ENCODE assay signal across 8 cellular contexts in genomic region chr13:39616087-39616694, GRCh38. TPM values are rescaled to one million over a fixed set of nuclear protein-coding genes. Genes with fewer than 3 reads are reported as not detected.
DNase-seq lines count a peak whose midpoint lies in the region; ATAC-seq and TF ChIP-seq lines count a peak whose summit lies in the region.

No MANE protein-coding gene starts in this region.

- no peak overlapping the region for H3K4me3 Mint-ChIP-seq in activated CD8-positive, alpha-beta T cell treated with anti-CD3 and anti-CD28 coated beads, Interleukin-2, amount 10 ng/mL, durations not matched to agents 7 days and 5 days

- H3K27me3 ChIP-seq in foreskin keratinocyte = no peaks in the 10 kb centered on the region

- no peaks in the 10 kb centered on the region for H3K4me1 Mint-ChIP-seq in activated CD8-positive, alpha-beta T cell treated with anti-CD3 and anti-CD28 coated beads, Interleukin-2, amount 10 ng/mL, durations not matched to agents 7 days and 5 days (ENCODE audit: low read depth)

- CTCF ChIA-PET in activated CD8-positive, alpha-beta T cell treated with anti-CD3 and anti-CD28 coated beads, Interleukin-2, amount 10 ng/mL, durations not matched to agents 7 days and 5 days (lab: Charles Lee) = interaction anchor here (0.5 to 1.5 kb wide), 30 partner anchors 9 to 1436 kb away, joined by 3 to 18 read pairs (median 3); partner anchors contain the start of gene PROSER1

- POLR2A ChIA-PET in activated CD8-positive, alpha-beta T cell treated with anti-CD3 and anti-CD28 coated beads, Interleukin-2, amount 10 ng/mL, durations not matched to agents 7 days and 5 days (lab: Charles Lee) = interaction anchor here (1.0 to 1.1 kb wide), 2 partner anchors 29 to 579 kb away, joined by 3 to 4 read pairs; no protein-coding TSS in a partner anchor

- no peaks in the 10 kb centered on the region for H3K9me3 Mint-ChIP-seq in activated CD8-positive, alpha-beta T cell treated with anti-CD3 and anti-CD28 coated beads, Interleukin-2, amount 10 ng/mL, durations not matched to agents 7 days and 5 days (ENCODE audit: insufficient read depth)

- H3K27ac ChIP-seq in foreskin keratinocyte = no peak overlapping the region

- DNase-seq in AG08395 (ENCODE audit: low spot score) = peak; percentile 82
- DNase-seq in GM13976 (ENCODE audit: low spot score) = peak; percentile 70
- peak; percentile 73 for DNase-seq in NCI-H69 (lab: John Stamatoyannopoulos, UW)
- DNase-seq in activated CD8-positive, alpha-beta T cell treated with anti-CD3 and anti-CD28 coated beads, Interleukin-2, amount 10 ng/mL, durations not matched to agents 7 days and 5 days = peak; percentile 57
- peak in 1 of 2 donors; percentile 22 for DNase-seq in foreskin keratinocyte
- DNase-seq in occipital lobe (lab: John Stamatoyannopoulos, UW) = peak; percentile 25
- DNase-seq in NCI-H1048 (lab: John Stamatoyannopoulos, UW) = no peak

- no peaks in the 10 kb centered on the region for H3K4me1 ChIP-seq in foreskin keratinocyte

- peak; percentile 79 for ATAC-seq in HG03342 (IDR thresholded peaks at IDR 0.05; ENCODE audit: unreplicated experiment)
- peak; percentile 76 for ATAC-seq in activated CD8-positive, alpha-beta T cell treated with anti-CD3 and anti-CD28 coated beads, Interleukin-2, amount 10 ng/mL, durations not matched to agents 7 days and 5 days
- peak; percentile 53 for ATAC-seq in foreskin keratinocyte

- H3K36me3 Mint-ChIP-seq in activated CD8-positive, alpha-beta T cell treated with anti-CD3 and anti-CD28 coated beads, Interleukin-2, amount 10 ng/mL, durations not matched to agents 7 days and 5 days (ENCODE audit: low read depth) = no peaks in the 10 kb centered on the region

- in situ Hi-C loops in GM13976 (cut with MboI; ENCODE audit: low sequenced_read_pairs, unreplicated experiment) = no loop called here

- peaks cover 11% of the 10 kb centered on the region for H3K27me3 Mint-ChIP-seq in activated CD8-positive, alpha-beta T cell treated with anti-CD3 and anti-CD28 coated beads, Interleukin-2, amount 10 ng/mL, durations not matched to agents 7 days and 5 days (ENCODE audit: low read depth)

- TF ChIP-seq CTCF in GM13976 (IDR thresholded peaks at IDR 0.05; ENCODE audit: borderline replicate concordance, control extremely low read depth, extremely low read depth, insufficient read depth, missing control alignments) (peak; percentile 82), foreskin keratinocyte (conservative IDR thresholded peaks at IDR 0.05) (peak; percentile 87)

- no peak overlapping the region for H3K27ac Mint-ChIP-seq in activated CD8-positive, alpha-beta T cell treated with anti-CD3 and anti-CD28 coated beads, Interleukin-2, amount 10 ng/mL, durations not matched to agents 7 days and 5 days

RNA-seq across cellular contexts. Expression of gene LHFPL6, which starts 13.2 kb away (rescaled TPM):
- under 1 TPM in 1 of 2 experiments, not detected in 1; 0.13 TPM for total RNA-seq in activated CD8-positive, alpha-beta T cell treated with anti-CD3 and anti-CD28 coated beads, Interleukin-2, amount 10 ng/mL, durations not matched to agents 7 days and 5 days
- 20.9 and 21.8 TPM in 2 replicates for total RNA-seq in foreskin keratinocyte
- polyA plus RNA-seq in foreskin keratinocyte = 12.6 and 15.5 TPM in 2 replicates
- 22.5 TPM for total RNA-seq in occipital lobe

RNA-seq across cellular contexts. Expression of gene COG6, which starts 39.3 kb away (rescaled TPM):
- 10 to 100 TPM; 21.2 to 26.0 TPM for total RNA-seq in activated CD8-positive, alpha-beta T cell treated with anti-CD3 and anti-CD28 coated beads, Interleukin-2, amount 10 ng/mL, durations not matched to agents 7 days and 5 days
- total RNA-seq in foreskin keratinocyte (14.5 and 17.7 TPM in 2 replicates), occipital lobe (63.9 TPM)
- polyA plus RNA-seq in foreskin keratinocyte = 5.0 and 5.1 TPM in 2 replicates

Comparison
In these comparisons a context has a peak if more than half of its experiments do, and no peak if none do; other contexts are left out.
1. RNA of gene LHFPL6, which starts 13.2 kb away (total RNA-seq): 22.5 TPM in occipital lobe (single experiment) and 20.9 to 21.8 TPM in foreskin keratinocyte; 0.13 TPM in activated CD8-positive, alpha-beta T cell treated with anti-CD3 and anti-CD28 coated beads, Interleukin-2, amount 10 ng/mL, durations not matched to agents 7 days and 5 days; every median in the first group is over 10 times any median in the second.
2. Peak in every context shown above with its lines, with median percentiles within 50 percentile points of each other: ATAC-seq.